Comparison of ENCODE assay signal across 8 cellular contexts in genomic region chr13:113275387-113275786, GRCh38. TPM values are rescaled to one million over a fixed set of nuclear protein-coding genes. Genes with fewer than 3 reads are reported as not detected.
DNase-seq lines count a peak whose midpoint lies in the region; ATAC-seq and TF ChIP-seq lines count a peak whose summit lies in the region.

No MANE protein-coding gene starts in this region.

- H3K27me3 Mint-ChIP-seq in MCF 10A (ENCODE audit: insufficient read depth, unreplicated experiment), result no peaks in the 10 kb centered on the region

- H3K36me3 ChIP-seq in right lobe of liver (no peaks in the 10 kb centered on the region), tibial artery (no peaks in the 10 kb centered on the region)

- no peak overlapping the region for H3K27ac ChIP-seq in right lobe of liver
- H3K27ac ChIP-seq in tibial artery, result no peak overlapping the region

- H3K27me3 ChIP-seq in right lobe of liver, result no peaks in the 10 kb centered on the region
- peaks cover 0 to 3% of the 10 kb centered on the region in 2 donors for H3K27me3 ChIP-seq in tibial artery

- peaks cover 14% of the 10 kb centered on the region for H3K36me3 Mint-ChIP-seq in MCF 10A (ENCODE audit: insufficient read depth, unreplicated experiment)

- DNase-seq in DMS 273 treated with DMSO at 0.1 percent for 48 hours (lab: John Stamatoyannopoulos, UW), result peak; percentile 6
- peak; percentile 62 for DNase-seq in RPMI8226
- DNase-seq in MCF 10A (ENCODE audit: unreplicated experiment), result peak; percentile 57
- peak; percentile 59 to 69 (median 68) for DNase-seq in right lobe of liver
- no peak for DNase-seq in tibial artery
- no peak for DNase-seq in inferior parietal cortex (ENCODE audit: extremely low spot score)
- DNase-seq in hippocampal formation (lab: John Stamatoyannopoulos, UW), result no peak

- POLR2A ChIA-PET in MCF 10A (lab: Yijun Ruan, JAX), result no interaction called here

- TF ChIP-seq CTCF in MCF 10A (IDR thresholded peaks at IDR 0.05; ENCODE audit: unreplicated experiment), result peak; percentile 46
- TF ChIP-seq CTCF in right lobe of liver (IDR thresholded peaks at IDR 0.05), result peak; percentile 66 to 75 (median 73)
- TF ChIP-seq CTCF in tibial artery (IDR thresholded peaks at IDR 0.05), result peak; percentile 46

- TF ChIP-seq POLR2A in right lobe of liver (IDR thresholded peaks at IDR 0.05), result no peak

- H3K4me3 ChIP-seq in right lobe of liver, result no peak overlapping the region
- H3K4me3 ChIP-seq in tibial artery, result no peak overlapping the region

- whole genome bisulfite sequencing in right lobe of liver (ENCODE audit: insufficient coverage, low coverage, low lambda C conversion rate, missing lambda C conversion rate), result 50% methylated on average over 1 of the region's 3 CpGs

- BruUV-seq in MCF 10A (replicated peaks; lab: Mats Ljungman, UMichigan), result no TSS peak

- CTCF ChIA-PET in MCF 10A (lab: Yijun Ruan, JAX), result interaction anchor here (0.7 to 1.0 kb wide), 2 partner anchors 53 to 215 kb away, joined by 3 to 5 read pairs; no protein-coding TSS in a partner anchor

- H3K4me1 ChIP-seq in right lobe of liver (no peaks in the 10 kb centered on the region), tibial artery (peaks cover 0 to 7% (median 0%) of the 10 kb centered on the region in 4 donors)

- intact Hi-C loops in MCF 10A (cut with micrococcal nuclease), result loop anchor here (1.0 to 2.0 kb wide), 2 partner anchors 97 to 119 kb away; no protein-coding TSS in a partner anchor
- intact Hi-C loops in right lobe of liver (cut with DNase I), result loop anchor here in 1 of 2 donors (10.0 kb wide), 1 partner anchor 119 kb away; no protein-coding TSS in a partner anchor
- intact Hi-C loops in tibial artery (cut with DNase I; ENCODE audit: low total_unique reads), result loop anchor here (5.0 kb wide), 1 partner anchor 112 kb away; no protein-coding TSS in a partner anchor

- ATAC-seq in HG02981 (IDR thresholded peaks at IDR 0.05; ENCODE audit: unreplicated experiment), result peak; percentile 69
- ATAC-seq in right lobe of liver, result peak; percentile 90 to 97 (median 95)

- H3K4me3 Mint-ChIP-seq in MCF 10A (ENCODE audit: unreplicated experiment), result no peak overlapping the region

- H3K4me1 Mint-ChIP-seq in MCF 10A (ENCODE audit: insufficient read depth, unreplicated experiment), result no peaks in the 10 kb centered on the region

- H3K27ac Mint-ChIP-seq in MCF 10A (ENCODE audit: low read depth, unreplicated experiment), result no peak overlapping the region

- H3K9me3 ChIP-seq in right lobe of liver, result no peaks in the 10 kb centered on the region
- no peaks in the 10 kb centered on the region for H3K9me3 ChIP-seq in tibial artery

- H3K9me3 Mint-ChIP-seq in MCF 10A (ENCODE audit: unreplicated experiment), result no peaks in the 10 kb centered on the region

RNA-seq across cellular contexts. Expression of gene LAMP1, which starts 21.7 kb away (rescaled TPM):
- 141 and 150 TPM in 2 replicates for total RNA-seq in MCF 10A (2022)
- total RNA-seq in right lobe of liver, result 100 to 1,000 TPM; 154 to 233 (median 197) TPM

Comparison
In these comparisons a context has a peak if more than half of its experiments do, and no peak if none do; other contexts are left out.
1. DNase-seq: peak in DMS 273 treated with DMSO at 0.1 percent for 48 hours (single experiment), RPMI8226 (single experiment), MCF 10A (single experiment) and right lobe of liver (3 of 3); none in tibial artery (0 of 2), inferior parietal cortex (single experiment) and hippocampal formation (0 of 2).
2. Peak in every context shown above with its lines, with median percentiles within 50 percentile points of each other: CTCF ChIP-seq.